In genomic region chr4:75544220-75544619, GRCh38 we compare ENCODE assay signal across 2 cellular contexts. TPM values are rescaled to one million over a fixed set of nuclear protein-coding genes. Genes with fewer than 3 reads are reported as not detected.
"Had no signal": no experiment of that assay in that cellular context is flagged by ENCODE, and none has a peak within 500 bp of the region (broad histone marks: within the 10 kb centered on the region; RNA-seq: fewer than 3 reads in every experiment).

No MANE protein-coding gene starts in this region.

RNA-seq across cellular contexts. Expression of gene ODAPH, which starts 11.6 kb away (rescaled TPM):
- polyA plus RNA-seq: adipose tissue, K562 had no signal
